In the genomic region with DNA sequence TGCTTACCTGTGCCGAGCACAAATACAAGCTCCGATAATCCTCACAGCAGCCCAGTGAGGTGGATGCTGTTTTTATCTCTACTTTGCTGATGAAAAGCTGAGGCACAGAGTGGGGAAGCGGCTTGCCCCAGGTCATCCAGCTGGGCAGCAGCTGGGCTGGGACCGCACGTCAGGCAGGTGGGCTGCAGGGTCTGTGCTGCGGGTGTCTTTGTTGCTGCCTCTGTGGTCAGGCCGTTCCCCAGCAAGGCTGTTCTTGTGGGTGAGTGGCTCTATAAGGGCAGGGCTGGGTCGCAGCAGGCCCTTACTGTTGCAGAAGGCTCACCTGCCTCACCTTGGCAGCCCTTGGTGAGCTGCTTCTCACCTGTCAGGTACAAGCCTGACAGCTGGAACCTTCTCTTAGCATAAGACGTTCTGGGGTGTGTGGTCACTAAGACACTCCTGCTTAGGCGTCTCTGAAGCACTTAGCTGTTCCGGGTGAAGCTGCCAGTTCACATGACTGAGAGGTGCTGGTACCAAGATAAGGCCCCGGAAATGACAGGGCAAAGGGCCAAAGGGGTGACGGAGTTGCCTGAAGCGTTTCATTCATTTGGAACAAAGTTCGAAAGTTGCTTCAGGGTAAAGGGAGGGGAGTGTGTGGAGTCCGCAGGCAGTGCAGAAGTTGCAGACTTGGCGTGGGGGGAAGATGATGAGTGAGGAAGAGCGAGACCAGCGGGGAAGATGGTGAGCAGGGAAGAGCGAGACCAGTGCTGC, we compare ENCODE assay signal across 1 cellular context.
A peak's percentile ranks its signal among the peaks of the same experiment; 100 is the strongest.
TF ChIP-seq lines count a peak whose summit lies in the region.

No MANE protein-coding gene starts in this region.

TF ChIP-seq in HepG2, 621 proteins besides CTCF, POLR2A, EP300 and RAD21 (continued from another document and continues in another):
- TF ChIP-seq, protein P1, sequence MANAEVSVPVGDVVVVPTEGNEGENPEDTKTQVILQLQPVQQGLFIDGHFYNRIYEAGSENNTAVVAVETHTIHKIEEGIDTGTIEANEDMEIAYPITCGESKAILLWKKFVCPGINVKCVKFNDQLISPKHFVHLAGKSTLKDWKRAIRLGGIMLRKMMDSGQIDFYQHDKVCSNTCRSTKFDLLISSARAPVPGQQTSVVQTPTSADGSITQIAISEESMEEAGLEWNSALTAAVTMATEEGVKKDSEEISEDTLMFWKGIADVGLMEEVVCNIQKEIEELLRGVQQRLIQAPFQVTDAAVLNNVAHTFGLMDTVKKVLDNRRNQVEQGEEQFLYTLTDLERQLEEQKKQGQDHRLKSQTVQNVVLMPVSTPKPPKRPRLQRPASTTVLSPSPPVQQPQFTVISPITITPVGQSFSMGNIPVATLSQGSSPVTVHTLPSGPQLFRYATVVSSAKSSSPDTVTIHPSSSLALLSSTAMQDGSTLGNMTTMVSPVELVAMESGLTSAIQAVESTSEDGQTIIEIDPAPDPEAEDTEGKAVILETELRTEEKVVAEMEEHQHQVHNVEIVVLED (CRISPR knock-in tag; IDR thresholded peaks at IDR 0.05; ENCODE audit: borderline replicate concordance): no peak
- TF ChIP-seq TGIF2 (CRISPR knock-in tag; IDR thresholded peaks at IDR 0.05) (no peak), ZBTB21 (CRISPR knock-in tag; IDR thresholded peaks at IDR 0.05) (peak; percentile 73; the same call in 1 of the 2 replicates), FOSL2 (CRISPR knock-in tag; IDR thresholded peaks at IDR 0.05) (peak; percentile 53; the same call in 1 of the 2 replicates), ZFY (CRISPR knock-in tag; IDR thresholded peaks at IDR 0.05) (peak; percentile 29; the same call in 1 of the 2 replicates), ATM (IDR thresholded peaks at IDR 0.05; ENCODE audit: borderline replicate concordance) (no peak), ZNF747 (CRISPR knock-in tag; IDR thresholded peaks at IDR 0.05; ENCODE audit: borderline replicate concordance) (no peak), ARNT2 (CRISPR knock-in tag; IDR thresholded peaks at IDR 0.05; ENCODE audit: low read depth) (no peak), CEBPB (IDR thresholded peaks at IDR 0.05; ENCODE audit: borderline replicate concordance, low read depth, low read length) (peak; percentile 59), ZNF292 (CRISPR knock-in tag; IDR thresholded peaks at IDR 0.05; ENCODE audit: borderline replicate concordance, low read depth) (0 out of 2 replicates have a peak, but pooled peaks have one; percentile 29), HNF4A (CRISPR knock-in tag; IDR thresholded peaks at IDR 0.05) (peak; percentile 71), ZNF878 (CRISPR knock-in tag; IDR thresholded peaks at IDR 0.05) (no peak), ZNF253 (CRISPR knock-in tag; IDR thresholded peaks at IDR 0.05; ENCODE audit: borderline replicate concordance) (no peak), RXRA (CRISPR knock-in tag; IDR thresholded peaks at IDR 0.05) (peak; percentile 57; the same call in 1 of the 2 replicates), ZUFSP (CRISPR knock-in tag; IDR thresholded peaks at IDR 0.05; ENCODE audit: borderline replicate concordance) (no peak), THAP9 (CRISPR knock-in tag; IDR thresholded peaks at IDR 0.05; ENCODE audit: borderline replicate concordance) (peak; percentile 56; the same call in 1 of the 2 replicates), ZNF7 (CRISPR knock-in tag; IDR thresholded peaks at IDR 0.05) (no peak), FOXA3 (CRISPR knock-in tag; IDR thresholded peaks at IDR 0.05) (no peak), FOSL1 (CRISPR knock-in tag; IDR thresholded peaks at IDR 0.05; ENCODE audit: borderline replicate concordance) (no peak), TRIM24 (CRISPR knock-in tag; IDR thresholded peaks at IDR 0.05) (0 out of 2 replicates have a peak, but pooled peaks have one; percentile 57), USF2 (IDR thresholded peaks at IDR 0.05; ENCODE audit: low read depth, low read length) (no peak), USF2 (CRISPR knock-in tag; IDR thresholded peaks at IDR 0.05; ENCODE audit: borderline replicate concordance) (peak; percentile 4; the same call in 1 of the 2 replicates), ZNF672 (CRISPR knock-in tag; IDR thresholded peaks at IDR 0.05) (no peak), RFX3 (CRISPR knock-in tag; IDR thresholded peaks at IDR 0.05) (no peak), KDM1A (CRISPR knock-in tag; IDR thresholded peaks at IDR 0.05) (no peak), SP2 (CRISPR knock-in tag; IDR thresholded peaks at IDR 0.05) (no peak), ADNP (CRISPR knock-in tag; IDR thresholded peaks at IDR 0.05) (no peak), RXRB (CRISPR knock-in tag; IDR thresholded peaks at IDR 0.05; ENCODE audit: borderline replicate concordance) (peak; percentile 82; the same call in 1 of the 2 replicates), ZNF790 (CRISPR knock-in tag; IDR thresholded peaks at IDR 0.05; ENCODE audit: borderline replicate concordance) (no peak), TFDP2 (CRISPR knock-in tag; IDR thresholded peaks at IDR 0.05) (no peak), MTF1 (CRISPR knock-in tag; IDR thresholded peaks at IDR 0.05) (no peak)
- TF ChIP-seq, protein P2, sequence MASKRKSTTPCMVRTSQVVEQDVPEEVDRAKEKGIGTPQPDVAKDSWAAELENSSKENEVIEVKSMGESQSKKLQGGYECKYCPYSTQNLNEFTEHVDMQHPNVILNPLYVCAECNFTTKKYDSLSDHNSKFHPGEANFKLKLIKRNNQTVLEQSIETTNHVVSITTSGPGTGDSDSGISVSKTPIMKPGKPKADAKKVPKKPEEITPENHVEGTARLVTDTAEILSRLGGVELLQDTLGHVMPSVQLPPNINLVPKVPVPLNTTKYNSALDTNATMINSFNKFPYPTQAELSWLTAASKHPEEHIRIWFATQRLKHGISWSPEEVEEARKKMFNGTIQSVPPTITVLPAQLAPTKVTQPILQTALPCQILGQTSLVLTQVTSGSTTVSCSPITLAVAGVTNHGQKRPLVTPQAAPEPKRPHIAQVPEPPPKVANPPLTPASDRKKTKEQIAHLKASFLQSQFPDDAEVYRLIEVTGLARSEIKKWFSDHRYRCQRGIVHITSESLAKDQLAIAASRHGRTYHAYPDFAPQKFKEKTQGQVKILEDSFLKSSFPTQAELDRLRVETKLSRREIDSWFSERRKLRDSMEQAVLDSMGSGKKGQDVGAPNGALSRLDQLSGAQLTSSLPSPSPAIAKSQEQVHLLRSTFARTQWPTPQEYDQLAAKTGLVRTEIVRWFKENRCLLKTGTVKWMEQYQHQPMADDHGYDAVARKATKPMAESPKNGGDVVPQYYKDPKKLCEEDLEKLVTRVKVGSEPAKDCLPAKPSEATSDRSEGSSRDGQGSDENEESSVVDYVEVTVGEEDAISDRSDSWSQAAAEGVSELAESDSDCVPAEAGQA (IDR thresholded peaks at IDR 0.05; ENCODE audit: low read depth): no peak
- TF ChIP-seq, protein P2 (CRISPR knock-in tag; IDR thresholded peaks at IDR 0.05; ENCODE audit: borderline replicate concordance): no peak
- TF ChIP-seq, protein P3, sequence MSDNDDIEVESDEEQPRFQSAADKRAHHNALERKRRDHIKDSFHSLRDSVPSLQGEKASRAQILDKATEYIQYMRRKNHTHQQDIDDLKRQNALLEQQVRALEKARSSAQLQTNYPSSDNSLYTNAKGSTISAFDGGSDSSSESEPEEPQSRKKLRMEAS (IDR thresholded peaks at IDR 0.05): peak; percentile 12; the same call in 1 of the 2 replicates
- TF ChIP-seq, protein P4, sequence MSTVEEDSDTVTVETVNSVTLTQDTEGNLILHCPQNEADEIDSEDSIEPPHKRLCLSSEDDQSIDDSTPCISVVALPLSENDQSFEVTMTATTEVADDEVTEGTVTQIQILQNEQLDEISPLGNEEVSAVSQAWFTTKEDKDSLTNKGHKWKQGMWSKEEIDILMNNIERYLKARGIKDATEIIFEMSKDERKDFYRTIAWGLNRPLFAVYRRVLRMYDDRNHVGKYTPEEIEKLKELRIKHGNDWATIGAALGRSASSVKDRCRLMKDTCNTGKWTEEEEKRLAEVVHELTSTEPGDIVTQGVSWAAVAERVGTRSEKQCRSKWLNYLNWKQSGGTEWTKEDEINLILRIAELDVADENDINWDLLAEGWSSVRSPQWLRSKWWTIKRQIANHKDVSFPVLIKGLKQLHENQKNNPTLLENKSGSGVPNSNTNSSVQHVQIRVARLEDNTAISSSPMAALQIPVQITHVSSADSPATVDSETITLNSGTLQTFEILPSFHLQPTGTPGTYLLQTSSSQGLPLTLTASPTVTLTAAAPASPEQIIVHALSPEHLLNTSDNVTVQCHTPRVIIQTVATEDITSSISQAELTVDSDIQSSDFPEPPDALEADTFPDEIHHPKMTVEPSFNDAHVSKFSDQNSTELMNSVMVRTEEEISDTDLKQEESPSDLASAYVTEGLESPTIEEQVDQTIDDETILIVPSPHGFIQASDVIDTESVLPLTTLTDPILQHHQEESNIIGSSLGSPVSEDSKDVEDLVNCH (CRISPR knock-in tag; IDR thresholded peaks at IDR 0.05): no peak
- TF ChIP-seq, protein P5, sequence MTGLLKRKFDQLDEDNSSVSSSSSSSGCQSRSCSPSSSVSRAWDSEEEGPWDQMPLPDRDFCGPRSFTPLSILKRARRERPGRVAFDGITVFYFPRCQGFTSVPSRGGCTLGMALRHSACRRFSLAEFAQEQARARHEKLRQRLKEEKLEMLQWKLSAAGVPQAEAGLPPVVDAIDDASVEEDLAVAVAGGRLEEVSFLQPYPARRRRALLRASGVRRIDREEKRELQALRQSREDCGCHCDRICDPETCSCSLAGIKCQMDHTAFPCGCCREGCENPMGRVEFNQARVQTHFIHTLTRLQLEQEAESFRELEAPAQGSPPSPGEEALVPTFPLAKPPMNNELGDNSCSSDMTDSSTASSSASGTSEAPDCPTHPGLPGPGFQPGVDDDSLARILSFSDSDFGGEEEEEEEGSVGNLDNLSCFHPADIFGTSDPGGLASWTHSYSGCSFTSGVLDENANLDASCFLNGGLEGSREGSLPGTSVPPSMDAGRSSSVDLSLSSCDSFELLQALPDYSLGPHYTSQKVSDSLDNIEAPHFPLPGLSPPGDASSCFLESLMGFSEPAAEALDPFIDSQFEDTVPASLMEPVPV (CRISPR knock-in tag; IDR thresholded peaks at IDR 0.05): no peak
